ENCODE assay signal across 8 cellular contexts in the genomic region with DNA sequence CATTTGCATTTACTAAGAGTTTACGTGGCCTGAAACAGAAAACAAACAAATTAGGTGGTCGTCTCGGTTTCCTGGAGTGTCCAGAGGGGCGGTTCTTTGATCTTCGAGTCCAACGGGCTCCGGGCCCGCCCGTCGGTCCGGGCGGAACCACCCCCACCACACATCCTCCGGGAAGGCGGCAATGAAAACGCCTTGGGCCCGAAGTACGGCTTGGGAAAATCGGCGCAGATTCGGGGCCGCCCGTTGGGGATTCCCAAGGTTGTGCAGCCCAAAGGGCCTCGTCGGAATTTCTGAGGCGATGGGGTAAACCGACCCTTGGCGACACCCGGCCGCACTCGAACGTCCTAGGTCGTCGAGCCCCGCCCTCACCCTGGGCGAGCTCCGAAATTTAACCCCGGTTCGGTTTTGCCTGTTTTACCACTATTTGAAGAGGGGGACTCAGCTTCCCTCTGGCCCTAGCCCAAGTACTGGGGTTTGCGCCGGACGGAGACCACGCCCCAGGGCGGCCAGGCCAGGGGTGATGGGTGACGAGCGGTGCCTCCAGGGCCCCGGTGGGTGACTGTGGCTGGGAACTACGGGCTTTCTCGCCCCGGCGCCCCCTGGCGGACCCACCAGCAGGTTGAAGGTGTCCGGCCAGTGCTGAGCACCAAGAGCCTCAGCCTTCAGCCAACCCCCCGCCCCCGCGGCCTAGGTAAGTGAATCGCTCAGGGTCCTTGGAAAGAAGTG. TPM values are rescaled to one million over a fixed set of nuclear protein-coding genes. Genes with fewer than 3 reads are reported as not detected.
DNase-seq lines count a peak whose midpoint lies in the region; ATAC-seq and TF ChIP-seq lines count a peak whose summit lies in the region.

No MANE protein-coding gene starts in this region.

- POLR2A ChIA-PET in A673 (lab: Charles Lee; ENCODE audit: low non-redundant PET) = no interaction called here

- BruUV-seq in A673 (replicated peaks; lab: Mats Ljungman, UMichigan) = no TSS peak

- H3K27me3 ChIP-seq in A673 (replicated peaks; ENCODE audit: insufficient read depth, low read depth, low read length, poor library complexity) = no peaks in the 10 kb centered on the region
- no peaks in the 10 kb centered on the region for H3K27me3 ChIP-seq in WERI-Rb-1 (ENCODE audit: insufficient read depth, low read depth, severe bottlenecking)

- peak overlapping the region; percentile 42 for H3K4me3 ChIP-seq in A673 (ENCODE audit: low read depth, low read length, poor library complexity, severe bottlenecking)
- no peak overlapping the region for H3K4me3 ChIP-seq in WERI-Rb-1 (ENCODE audit: low read depth, low read length)

- TF ChIP-seq CTCF in A673 (conservative IDR thresholded peaks at IDR 0.05; ENCODE audit: low read depth, low read length) (peak; percentile 75), WERI-Rb-1 (IDR thresholded peaks at IDR 0.05; ENCODE audit: low read depth, low read length) (peak; percentile 87)

- CTCF ChIA-PET in A673 (lab: Charles Lee) = no interaction called here

- ATAC-seq in GM18867 (IDR thresholded peaks at IDR 0.05; ENCODE audit: unreplicated experiment) = peak; percentile 75
- ATAC-seq in HG03066 (IDR thresholded peaks at IDR 0.05; ENCODE audit: low read depth, unreplicated experiment) = peak; percentile 58

- H3K27ac ChIP-seq in A673 (ENCODE audit: low read depth, low read length, poor library complexity, severe bottlenecking) = peak overlapping the region; percentile 26
- no peak overlapping the region for H3K27ac ChIP-seq in WERI-Rb-1

- H3K4me1 ChIP-seq in A673 (ENCODE audit: insufficient read depth, low read length, poor library complexity, severe bottlenecking) = peaks cover 5% of the 10 kb centered on the region

- DNase-seq in A673 (ENCODE audit: low spot score) (peak; percentile 57), WERI-Rb-1 (peak; percentile 76), kidney glomerular epithelial cell (lab: John Stamatoyannopoulos, UW) (peak; percentile 25), SKM-1 (lab: John Stamatoyannopoulos, UW; ENCODE audit: unreplicated experiment) (no peak)
- DNase-seq in central memory CD4-positive, alpha-beta T cell = peak; percentile 63
- DNase-seq in stimulated activated CD4-positive, alpha-beta T cell treated with anti-CD3 and anti-CD28 coated beads, Interleukin-2, amount 100 ng/mL, for 24 hours = peak; percentile 83 to 85

- H3K9me3 ChIP-seq in A673 (ENCODE audit: low read depth, low read length, poor library complexity, severe bottlenecking) = no peaks in the 10 kb centered on the region
- no peaks in the 10 kb centered on the region for H3K9me3 ChIP-seq in WERI-Rb-1 (ENCODE audit: severe bottlenecking)

- H3K36me3 ChIP-seq in A673 (ENCODE audit: insufficient read depth, low read length, poor library complexity, severe bottlenecking) (peaks cover 23% of the 10 kb centered on the region), WERI-Rb-1 (peaks cover 60% of the 10 kb centered on the region)

- intact Hi-C loops in A673 (cut with micrococcal nuclease; ENCODE audit: unreplicated experiment) = no loop called here

RNA-seq across cellular contexts. Expression of a gene that starts 1.9 kb away (rescaled TPM):
- total RNA-seq in A673 (2021) = 0.22 and 0.26 TPM in 2 replicates

RNA-seq across cellular contexts. Expression of a gene that starts 13.1 kb away (rescaled TPM):
- total RNA-seq in A673 (2021) = 65.2 and 70.8 TPM in 2 replicates

RNA-seq across cellular contexts. Expression of a gene that starts 19.3 kb away (rescaled TPM):
- 89.5 and 94.5 TPM in 2 replicates for total RNA-seq in A673 (2021)
